ENCODE assay signal across 7 cellular contexts in genomic region chr13:40207110-40207478, GRCh38.
DNase-seq lines count a peak whose midpoint lies in the region; ATAC-seq, FAIRE-seq and TF ChIP-seq lines count a peak whose summit lies in the region.

No MANE protein-coding gene starts in this region.

- peak overlapping the region in 2 of 4 donors; percentile 76 to 86 for H3K27ac ChIP-seq in pancreas

- POLR2A ChIA-PET in naive thymus-derived CD8-positive, alpha-beta T cell (lab: Charles Lee), result interaction anchor here (0.5 to 2.5 kb wide), 17 partner anchors 8 to 461 kb away, joined by 3 to 26 read pairs (median 3); no protein-coding TSS in a partner anchor

- no peaks in the 10 kb centered on the region for H3K27me3 ChIP-seq in pancreas

- ATAC-seq in GM18873 (IDR thresholded peaks at IDR 0.05; ENCODE audit: low FRiP score, unreplicated experiment) (peak; percentile 62), GM21786 (IDR thresholded peaks at IDR 0.05; ENCODE audit: unreplicated experiment) (peak; percentile 70), HG03521 (IDR thresholded peaks at IDR 0.05; ENCODE audit: unreplicated experiment) (no peak), pancreas (no peak)
- peak in 1 of 2 donors; percentile 17 for ATAC-seq in naive thymus-derived CD8-positive, alpha-beta T cell

- 96% methylated on average over 5 of the region's 5 CpGs for WGBS in pancreas, 2 donors

- peaks cover 0 to 16% (median 0%) of the 10 kb centered on the region in 3 donors for H3K4me1 ChIP-seq in pancreas

- H3K36me3 Mint-ChIP-seq in naive thymus-derived CD8-positive, alpha-beta T cell, result peaks cover 0 to 15% (median 7%) of the 10 kb centered on the region in 3 donors

- H3K9me3 Mint-ChIP-seq in naive thymus-derived CD8-positive, alpha-beta T cell, result peaks cover 0 to 21% (median 9%) of the 10 kb centered on the region in 9 donors

- no peaks in the 10 kb centered on the region for H3K27me3 Mint-ChIP-seq in naive thymus-derived CD8-positive, alpha-beta T cell

- H3K36me3 ChIP-seq in pancreas, result no peaks in the 10 kb centered on the region

- TF ChIP-seq CTCF in NB4 (IDR thresholded peaks at IDR 0.05; ENCODE audit: low read depth, low read length) (no peak), pancreas (IDR thresholded peaks at IDR 0.05) (no peak)

- TF ChIP-seq POLR2A in NB4 (IDR thresholded peaks at IDR 0.05; ENCODE audit: extremely low read depth, insufficient read length), result no peak

- intact Hi-C loops in pancreas (cut with DNase I), result no loop called here

- H3K4me3 ChIP-seq in NB4 (ENCODE audit: low read depth, low read length), result no peak overlapping the region
- H3K4me3 ChIP-seq in pancreas, result no peak overlapping the region

- H3K4me3 Mint-ChIP-seq in naive thymus-derived CD8-positive, alpha-beta T cell, result peak overlapping the region; percentile 65 to 85 (median 81)

- H3K27ac Mint-ChIP-seq in naive thymus-derived CD8-positive, alpha-beta T cell, result peak overlapping the region; percentile 96 to 100 (median 99)

- DNase-seq in NB4 (ENCODE audit: low read depth), result peak; percentile 52
- no peak for DNase-seq in naive thymus-derived CD8-positive, alpha-beta T cell
- DNase-seq in COR-L47 (lab: John Stamatoyannopoulos, UW), result no peak
- DNase-seq in pancreas, result no peak

- FAIRE-seq in pancreas (lab: Jason Lieb, UNC), result no peak

- no peaks in the 10 kb centered on the region for H3K9me3 ChIP-seq in pancreas

- peaks cover 46 to 88% (median 84%) of the 10 kb centered on the region in 4 donors for H3K4me1 Mint-ChIP-seq in naive thymus-derived CD8-positive, alpha-beta T cell

Comparison
In these comparisons a context has a peak if more than half of its experiments do, and no peak if none do; other contexts are left out.
1. ATAC-seq: peak in GM18873 (single experiment) and GM21786 (single experiment); none in HG03521 (single experiment) and pancreas (0 of 4).